In genomic region chr19:57320180-57321084, GRCh38 we compare ENCODE assay signal across 1 cellular context.
TF ChIP-seq lines count a peak whose summit lies in the region.

Gene ZNF543, plus strand, starts transcription at chr19:57320472. Its CDS starts 382 bp downstream, at chr19:57320854.

TF ChIP-seq in K562, 482 proteins besides CTCF, POLR2A, EP300 and RAD21 (continued from another document and continues in another):
- TF ChIP-seq ZNF146 (CRISPR knock-in tag; IDR thresholded peaks at IDR 0.05; ENCODE audit: unreplicated experiment) (no peak), SIN3A (IDR thresholded peaks at IDR 0.05; ENCODE audit: borderline replicate concordance in 2 of 2, control insufficient read depth in 1 of 2, low read depth in 2 of 2, low read length in 2 of 2) (peak in 1 of 2 experiments; percentile 83; a peak in 2 of 4 replicates), PRMT5 (CRISPR knock-in tag; IDR thresholded peaks at IDR 0.05) (0 out of 2 replicates have a peak, but pooled peaks have one; percentile 33), POLR2G (IDR thresholded peaks at IDR 0.05; ENCODE audit: low read depth, low read length) (peak; percentile 94), NFIC (IDR thresholded peaks at IDR 0.05) (peak; percentile 40; the same call in 1 of the 2 replicates), ZC3H8 (IDR thresholded peaks at IDR 0.05) (no peak), NBN (IDR thresholded peaks at IDR 0.05; ENCODE audit: low read depth) (peak; percentile 92), RFX1 (IDR thresholded peaks at IDR 0.05) (no peak), RB1 (IDR thresholded peaks at IDR 0.05; ENCODE audit: low read depth) (peak; percentile 18; the same call in 1 of the 2 replicates), CHD1 (IDR thresholded peaks at IDR 0.05; ENCODE audit: low read length) (peak; percentile 71), ZKSCAN3 (CRISPR knock-in tag; IDR thresholded peaks at IDR 0.05) (no peak), PREB (CRISPR knock-in tag; IDR thresholded peaks at IDR 0.05) (no peak), SMARCB1 (IDR thresholded peaks at IDR 0.05; ENCODE audit: insufficient read length, low read depth) (no peak), GABPB2 (CRISPR knock-in tag; conservative IDR thresholded peaks at IDR 0.05) (no peak), ZNF212 (CRISPR knock-in tag; IDR thresholded peaks at IDR 0.05) (no peak), SRSF1 (IDR thresholded peaks at IDR 0.05; ENCODE audit: low read depth, low read length) (0 out of 2 replicates have a peak, but pooled peaks have one; percentile 45), THRB (CRISPR knock-in tag; conservative IDR thresholded peaks at IDR 0.05) (no peak), TAF1 (IDR thresholded peaks at IDR 0.05; ENCODE audit: control insufficient read depth, extremely low read depth, insufficient read depth, low read length, severe bottlenecking) (peak; percentile 64), NR3C1 (CRISPR knock-in tag; IDR thresholded peaks at IDR 0.05) (no peak), SMAD2 (IDR thresholded peaks at IDR 0.05; ENCODE audit: low read depth, low read length) (no peak), CREB3 (tag; conservative IDR thresholded peaks at IDR 0.05; ENCODE audit: low read depth) (0 out of 2 replicates have a peak, but pooled peaks have one; percentile 30), ATF3 (IDR thresholded peaks at IDR 0.05) (peak; percentile 99), ATF3 (CRISPR knock-in tag; conservative IDR thresholded peaks at IDR 0.05) (no peak), RCOR1 (IDR thresholded peaks at IDR 0.05; ENCODE audit: borderline replicate concordance in 1 of 2, low read depth in 2 of 2, low read length in 2 of 2) (0 out of 4 replicates have a peak, but pooled peaks of 1 of the 2 experiments have one; percentile 16), ZNF280A (IDR thresholded peaks at IDR 0.05; ENCODE audit: low read depth, partially characterized antibody) (no peak), ZNF695 (CRISPR knock-in tag; IDR thresholded peaks at IDR 0.05) (no peak), KAT7 (CRISPR knock-in tag; IDR thresholded peaks at IDR 0.05; ENCODE audit: borderline replicate concordance) (0 out of 2 replicates have a peak, but pooled peaks have one; percentile 42), ZNF41 (CRISPR knock-in tag; conservative IDR thresholded peaks at IDR 0.05) (no peak), HOMEZ (CRISPR knock-in tag; IDR thresholded peaks at IDR 0.05) (no peak), TAF7 (tag; IDR thresholded peaks at IDR 0.05) (no peak), KAT2B (IDR thresholded peaks at IDR 0.05; ENCODE audit: low read depth, low read length) (no peak), GATAD2B (IDR thresholded peaks at IDR 0.05; ENCODE audit: borderline replicate concordance) (no peak), NRF1 (conservative IDR thresholded peaks at IDR 0.05 in 1 of 2, IDR thresholded peaks at IDR 0.05 in 1 of 2) (peak; percentile 80 to 84), MAZ (CRISPR knock-in tag; conservative IDR thresholded peaks at IDR 0.05 in 1 of 2, IDR thresholded peaks at IDR 0.05 in 1 of 2) (peak in 1 of 2 experiments; percentile 65; a peak in 2 of 4 replicates), ATF1 (CRISPR knock-in tag; IDR thresholded peaks at IDR 0.05) (peak; percentile 75), ATF1 (tag; IDR thresholded peaks at IDR 0.05) (peak; percentile 99), TEAD1 (CRISPR knock-in tag; IDR thresholded peaks at IDR 0.05) (0 out of 4 replicates have a peak, but pooled peaks of 1 of the 2 experiments have one; percentile 45), ZKSCAN1 (IDR thresholded peaks at IDR 0.05; ENCODE audit: low read depth, low read length) (no peak), PBX2 (CRISPR knock-in tag; IDR thresholded peaks at IDR 0.05; ENCODE audit: low read depth) (no peak), PBX2 (tag; conservative IDR thresholded peaks at IDR 0.05; ENCODE audit: low read depth) (no peak), MIER1 (IDR thresholded peaks at IDR 0.05; ENCODE audit: low read depth) (no peak), RUNX1 (IDR thresholded peaks at IDR 0.05; ENCODE audit: low read depth) (no peak), BRD4 (IDR thresholded peaks at IDR 0.05) (no peak), NFIX (CRISPR knock-in tag; IDR thresholded peaks at IDR 0.05; ENCODE audit: low read depth) (no peak), ZNF280B (CRISPR knock-in tag; IDR thresholded peaks at IDR 0.05) (no peak), ZNF384 (IDR thresholded peaks at IDR 0.05; ENCODE audit: low read depth, low read length) (no peak), NR2C2 (CRISPR knock-in tag; IDR thresholded peaks at IDR 0.05) (no peak), NR2C2 (tag; IDR thresholded peaks at IDR 0.05) (peak; percentile 61), AFF1 (IDR thresholded peaks at IDR 0.05; ENCODE audit: low read depth in 1 of 2, partially characterized antibody in 2 of 2) (no peak), ZBED1 (IDR thresholded peaks at IDR 0.05) (no peak), THRAP3 (IDR thresholded peaks at IDR 0.05; ENCODE audit: borderline replicate concordance) (no peak), ZNF696 (CRISPR knock-in tag; conservative IDR thresholded peaks at IDR 0.05) (no peak), SP2 (IDR thresholded peaks at IDR 0.05; ENCODE audit: extremely low read depth, low read depth, low read length, poor library complexity, severe bottlenecking) (peak; percentile 61), MCM7 (IDR thresholded peaks at IDR 0.05) (no peak), DLX4 (CRISPR knock-in tag; IDR thresholded peaks at IDR 0.05) (no peak)
